Comparison of ENCODE assay signal across 8 cellular contexts in the genomic region with DNA sequence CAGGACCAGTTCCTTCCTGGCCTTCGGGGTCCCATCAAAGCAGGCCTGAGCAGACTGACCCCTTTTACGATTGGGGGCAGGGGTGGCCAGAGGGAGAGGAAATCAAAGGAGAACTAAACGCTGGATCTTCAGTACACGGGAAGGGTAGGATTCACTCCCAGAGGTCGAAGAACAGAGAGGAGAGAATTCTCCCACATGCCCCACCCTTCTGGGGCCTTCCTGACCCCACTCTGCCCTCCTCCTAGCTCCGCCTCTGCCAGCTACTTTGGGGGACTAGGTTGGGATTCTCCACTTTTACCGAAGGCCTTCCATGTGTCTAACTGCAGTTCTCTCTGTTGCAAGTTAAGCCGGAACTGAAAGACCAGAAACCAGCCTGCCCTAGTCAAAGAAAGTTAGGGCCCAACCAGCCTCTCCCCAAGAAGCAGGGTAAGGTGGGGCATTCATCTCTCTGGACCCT. TPM values are rescaled to one million over a fixed set of nuclear protein-coding genes. Genes with fewer than 3 reads are reported as not detected.
DNase-seq lines count a peak whose midpoint lies in the region; ATAC-seq, FAIRE-seq and TF ChIP-seq lines count a peak whose summit lies in the region.

No MANE protein-coding gene starts in this region.

- TF ChIP-seq EP300 in tibial nerve (IDR thresholded peaks at IDR 0.05), result no peak

- no peaks in the 10 kb centered on the region for H3K27me3 ChIP-seq in bronchial epithelial cell (ENCODE audit: control insufficient read depth, insufficient read depth, low read length)
- H3K27me3 ChIP-seq in right lobe of liver, result no peaks in the 10 kb centered on the region
- no peaks in the 10 kb centered on the region for H3K27me3 ChIP-seq in tibial nerve

- H3K36me3 ChIP-seq in bronchial epithelial cell (ENCODE audit: control insufficient read depth, insufficient read depth, low read length) (peaks cover 1% of the 10 kb centered on the region), right lobe of liver (no peaks in the 10 kb centered on the region), tibial nerve (no peaks in the 10 kb centered on the region)

- intact Hi-C loops in right lobe of liver (cut with DNase I), result no loop called here

- WGBS in right lobe of liver (ENCODE audit: insufficient coverage, low coverage, low lambda C conversion rate, missing lambda C conversion rate), result 12% methylated on average over 3 of the region's 8 CpGs
- 1 to 7% methylated on average over 8 of the region's 8 CpGs for WGBS in tibial nerve, 2 donors

- H3K27ac ChIP-seq in right lobe of liver, result peak overlapping the region; percentile 73 to 89 (median 77)
- peak overlapping the region; percentile 90 to 97 (median 94) for H3K27ac ChIP-seq in tibial nerve

- no peak for FAIRE-seq in bronchial epithelial cell (lab: Jason Lieb, UNC)

- peak overlapping the region; percentile 96 for H3K4me3 ChIP-seq in GM12875 (ENCODE audit: low read depth, low read length)
- peak overlapping the region; percentile 91 for H3K4me3 ChIP-seq in bronchial epithelial cell (ENCODE audit: low read depth, low read length)
- H3K4me3 ChIP-seq in right lobe of liver, result peak overlapping the region; percentile 57 to 63 (median 59)
- H3K4me3 ChIP-seq in tibial nerve, result peak overlapping the region; percentile 70 to 88 (median 80)

- TF ChIP-seq POLR2A in right lobe of liver (IDR thresholded peaks at IDR 0.05), result no peak
- no peak for TF ChIP-seq POLR2A in tibial nerve (IDR thresholded peaks at IDR 0.05)

- peak in 3 of 4 donors; percentile 12 to 31 (median 20) for ATAC-seq in right lobe of liver
- ATAC-seq in GM21529 (IDR thresholded peaks at IDR 0.05; ENCODE audit: unreplicated experiment), result no peak

- H3K4me1 ChIP-seq in right lobe of liver (peaks cover 0 to 6% (median 0%) of the 10 kb centered on the region in 4 donors), tibial nerve (peaks cover 0 to 89% (median 71%) of the 10 kb centered on the region in 4 donors)

- H3K9me3 ChIP-seq in right lobe of liver (no peaks in the 10 kb centered on the region), tibial nerve (no peaks in the 10 kb centered on the region)

- DNase-seq in NOMO-1 treated with dmso at 0.1 percent for 144 hours (lab: John Stamatoyannopoulos, UW; ENCODE audit: unreplicated experiment), result peak; percentile 39
- DNase-seq in bronchial epithelial cell (ENCODE audit: low read depth), result no peak
- DNase-seq in right lobe of liver, result no peak
- no peak for DNase-seq in tibial nerve (ENCODE audit: low spot score in 2 of 2)
- DNase-seq in stimulated activated naive CD4-positive, alpha-beta T cell (lab: John Stamatoyannopoulos, UW), result no peak
- DNase-seq in H4 (ENCODE audit: low spot score), result no peak

- no peak for TF ChIP-seq CTCF in GM12875 (IDR thresholded peaks at IDR 0.05; ENCODE audit: borderline replicate concordance, insufficient read depth, low read depth, low read length)
- no peak for TF ChIP-seq CTCF in bronchial epithelial cell (IDR thresholded peaks at IDR 0.05; ENCODE audit: insufficient read depth, low read length, severe bottlenecking)
- TF ChIP-seq CTCF in right lobe of liver (IDR thresholded peaks at IDR 0.05), result no peak
- TF ChIP-seq CTCF in tibial nerve (IDR thresholded peaks at IDR 0.05), result no peak

RNA-seq across cellular contexts. Expression of a gene that starts 0.7 kb away (rescaled TPM):
- 57.1 and 79.2 TPM in 2 replicates for total RNA-seq in bronchial epithelial cell
- 10 to 100 TPM in 4 of 6 experiments, 1 to 10 TPM in 2; 7.9 to 23.8 (median 13.1) TPM for total RNA-seq in right lobe of liver
- 100 to 1,000 TPM; 105 to 195 (median 153) TPM for total RNA-seq in tibial nerve
- 57.1 and 64.2 TPM in 2 replicates for total RNA-seq in H4 (2014; rRNA removed; shearing (Covaris generic))

RNA-seq across cellular contexts. Expression of a gene that starts 37.6 kb away (rescaled TPM):
- total RNA-seq in bronchial epithelial cell, result not detected in 2 replicates
- not detected for total RNA-seq in right lobe of liver
- not detected for total RNA-seq in tibial nerve
- total RNA-seq in H4 (2014; rRNA removed; shearing (Covaris generic)), result not detected in 2 replicates

RNA-seq across cellular contexts. Expression of a gene that starts 41.8 kb away (rescaled TPM):
- 225 and 564 TPM in 2 replicates for total RNA-seq in bronchial epithelial cell
- 100 to 1,000 TPM in 4 of 6 experiments, 10 to 100 TPM in 2; 59.5 to 227 (median 103) TPM for total RNA-seq in right lobe of liver
- 100 to 1,000 TPM; 172 to 236 (median 212) TPM for total RNA-seq in tibial nerve
- total RNA-seq in H4 (2014; rRNA removed; shearing (Covaris generic)), result 874 and 1,103 TPM in 2 replicates

RNA-seq across cellular contexts. Expression of a gene that starts 44.8 kb away (rescaled TPM):
- 20.3 and 30.3 TPM in 2 replicates for total RNA-seq in bronchial epithelial cell
- 10 to 100 TPM; 14.1 to 19.0 (median 17.2) TPM for total RNA-seq in right lobe of liver
- 10 to 100 TPM; 46.8 to 82.8 (median 67.7) TPM for total RNA-seq in tibial nerve
- total RNA-seq in H4 (2014; rRNA removed; shearing (Covaris generic)), result 14.9 and 22.3 TPM in 2 replicates
